ENCODE assay signal across 7 cellular contexts in genomic region chr17:70763018-70763417, GRCh38.
"Had no signal": no experiment of that assay in that cellular context is flagged by ENCODE, and none has a peak within 500 bp of the region (broad histone marks: within the 10 kb centered on the region; RNA-seq: fewer than 3 reads in every experiment).

No MANE protein-coding gene starts in this region.

- ATAC-seq: K562 had no signal

- FAIRE-seq: HTR-8/SVneo, K562 had no signal

- H3K4me3 ChIP-seq: K562 had no signal

- H3K9ac ChIP-seq: KMS-11 had no signal

- DNase-seq: IMR-90, KBM-7, KG1 had no signal

- H3K4me2 ChIP-seq: KMS-11 had no signal

- H3K27ac ChIP-seq: HL-60, KMS-11 had no signal
